Comparison of ENCODE assay signal across 8 cellular contexts in genomic region chr7:29091121-29091601, GRCh38. TPM values are rescaled to one million over a fixed set of nuclear protein-coding genes. Genes with fewer than 3 reads are reported as not detected.
DNase-seq lines count a peak whose midpoint lies in the region; ATAC-seq and TF ChIP-seq lines count a peak whose summit lies in the region.

No MANE protein-coding gene starts in this region.

- intact Hi-C loops in PC-3 (cut with micrococcal nuclease): no loop called here

- CTCF ChIA-PET in PC-3 (lab: Charles Lee): interaction anchor here (1.5 kb wide), 1 partner anchor 165 kb away, joined by 7 read pairs; no protein-coding TSS in a partner anchor

- no peaks in the 10 kb centered on the region for H3K27me3 ChIP-seq in PC-3 (ENCODE audit: low read length)

- no peaks in the 10 kb centered on the region for H3K9me3 ChIP-seq in PC-3 (ENCODE audit: low read length)

- no peak for TF ChIP-seq CTCF in retinal pigment epithelial cell (conservative IDR thresholded peaks at IDR 0.05; ENCODE audit: low read depth, low read length)
- TF ChIP-seq CTCF in PC-3 (conservative IDR thresholded peaks at IDR 0.05; ENCODE audit: low read depth, low read length): no peak

- no peaks in the 10 kb centered on the region for H3K4me1 ChIP-seq in PC-3 (ENCODE audit: insufficient read depth, low read length)

- H3K36me3 ChIP-seq in PC-3 (ENCODE audit: low read depth, low read length): no peaks in the 10 kb centered on the region

- no peak overlapping the region for H3K27ac ChIP-seq in PC-3 (ENCODE audit: low read length)

- no TSS peak for BruUV-seq in PC-3 (replicated peaks; lab: Mats Ljungman, UMichigan)

- POLR2A ChIA-PET in PC-3 (lab: Charles Lee; ENCODE audit: unreplicated experiment): no interaction called here

- DNase-seq in NCI-H2081 (lab: John Stamatoyannopoulos, UW): peak; percentile 56 to 77
- no peak for DNase-seq in NCI-H2081 treated with DMSO at 0.1 percent for 48 hours (lab: John Stamatoyannopoulos, UW)
- peak; percentile 39 for DNase-seq in epidermal melanocyte (ENCODE audit: insufficient read length, low spot score)
- no peak for DNase-seq in retinal pigment epithelial cell (ENCODE audit: low read depth)
- no peak for DNase-seq in RKO (ENCODE audit: low spot score)
- DNase-seq in NCI-H2107 treated with DMSO at 0.1 percent for 48 hours (lab: John Stamatoyannopoulos, UW; ENCODE audit: unreplicated experiment): no peak
- DNase-seq in PC-3: no peak

- H3K79me2 ChIP-seq in PC-3 (ENCODE audit: low read length): no peaks in the 10 kb centered on the region

- no peak overlapping the region for H3K4me2 ChIP-seq in PC-3 (ENCODE audit: low read length)

- H3K9ac ChIP-seq in PC-3 (ENCODE audit: low read length): no peak overlapping the region

- no peak overlapping the region for H2AFZ ChIP-seq in PC-3 (ENCODE audit: low read length)

- no peaks in the 10 kb centered on the region for H3K9me2 ChIP-seq in PC-3 (replicated peaks; ENCODE audit: low read length)

- H3K4me3 ChIP-seq in retinal pigment epithelial cell (ENCODE audit: low read length) (peak overlapping the region; percentile 28), PC-3 (ENCODE audit: low read length) (no peak overlapping the region)

- ATAC-seq in HG03460 (IDR thresholded peaks at IDR 0.05; ENCODE audit: unreplicated experiment) (peak; percentile 26), PC-3 (no peak)

- no peaks in the 10 kb centered on the region for H3F3A ChIP-seq in PC-3 (ENCODE audit: low read length, unreplicated experiment)

- no peaks in the 10 kb centered on the region for H4K20me1 ChIP-seq in PC-3 (ENCODE audit: low read length)

RNA-seq across cellular contexts. Expression of gene CPVL, which starts 55.2 kb away (rescaled TPM):
- total RNA-seq in PC-3 (2014; rRNA removed): 14.7 and 15.3 TPM in 2 replicates

Comparison
In these comparisons a context has a peak if more than half of its experiments do, and no peak if none do; other contexts are left out.
1. DNase-seq: peak in NCI-H2081 (2 of 2) and epidermal melanocyte (single experiment); none in NCI-H2081 treated with DMSO at 0.1 percent for 48 hours (single experiment), retinal pigment epithelial cell (single experiment), RKO (single experiment), NCI-H2107 treated with DMSO at 0.1 percent for 48 hours (single experiment) and PC-3 (single experiment).